ENCODE assay signal across 1 cellular context in genomic region chr7:141568227-141568626, GRCh38.
TF ChIP-seq lines count a peak whose summit lies in the region.

No MANE protein-coding gene starts in this region.

TF ChIP-seq in HepG2, 621 proteins besides CTCF, POLR2A, EP300 and RAD21:
- TF ChIP-seq MLX (CRISPR knock-in tag; IDR thresholded peaks at IDR 0.05) (no peak), IKZF1 (IDR thresholded peaks at IDR 0.05) (no peak), TFE3 (CRISPR knock-in tag; IDR thresholded peaks at IDR 0.05) (no peak), SIX1 (CRISPR knock-in tag; IDR thresholded peaks at IDR 0.05; ENCODE audit: borderline replicate concordance) (no peak), SMAD1 (CRISPR knock-in tag; IDR thresholded peaks at IDR 0.05; ENCODE audit: borderline replicate concordance, low read depth) (no peak), ZBTB43 (CRISPR knock-in tag; conservative IDR thresholded peaks at IDR 0.05) (no peak), ZNF567 (CRISPR knock-in tag; IDR thresholded peaks at IDR 0.05; ENCODE audit: borderline replicate concordance) (no peak), PHF21A (CRISPR knock-in tag; IDR thresholded peaks at IDR 0.05) (no peak), NR1H2 (CRISPR knock-in tag; IDR thresholded peaks at IDR 0.05; ENCODE audit: borderline replicate concordance, low read depth) (no peak), RBM39 (IDR thresholded peaks at IDR 0.05; ENCODE audit: low read depth, low read length, poor library complexity, severe bottlenecking) (no peak), TSC22D2 (CRISPR knock-in tag; IDR thresholded peaks at IDR 0.05; ENCODE audit: borderline replicate concordance) (no peak), ZNF337 (CRISPR knock-in tag; IDR thresholded peaks at IDR 0.05; ENCODE audit: borderline replicate concordance, low read depth) (no peak), ZNF772 (CRISPR knock-in tag; IDR thresholded peaks at IDR 0.05) (no peak), ZNF207 (IDR thresholded peaks at IDR 0.05; ENCODE audit: borderline replicate concordance) (no peak), RAD51 (IDR thresholded peaks at IDR 0.05; ENCODE audit: borderline replicate concordance) (no peak), ZSCAN31 (CRISPR knock-in tag; IDR thresholded peaks at IDR 0.05; ENCODE audit: low read depth) (no peak), TCF7L2 (IDR thresholded peaks at IDR 0.05; ENCODE audit: low read depth, low read length) (no peak), TOE1 (CRISPR knock-in tag; IDR thresholded peaks at IDR 0.05) (no peak)
- TF ChIP-seq, protein P1, sequence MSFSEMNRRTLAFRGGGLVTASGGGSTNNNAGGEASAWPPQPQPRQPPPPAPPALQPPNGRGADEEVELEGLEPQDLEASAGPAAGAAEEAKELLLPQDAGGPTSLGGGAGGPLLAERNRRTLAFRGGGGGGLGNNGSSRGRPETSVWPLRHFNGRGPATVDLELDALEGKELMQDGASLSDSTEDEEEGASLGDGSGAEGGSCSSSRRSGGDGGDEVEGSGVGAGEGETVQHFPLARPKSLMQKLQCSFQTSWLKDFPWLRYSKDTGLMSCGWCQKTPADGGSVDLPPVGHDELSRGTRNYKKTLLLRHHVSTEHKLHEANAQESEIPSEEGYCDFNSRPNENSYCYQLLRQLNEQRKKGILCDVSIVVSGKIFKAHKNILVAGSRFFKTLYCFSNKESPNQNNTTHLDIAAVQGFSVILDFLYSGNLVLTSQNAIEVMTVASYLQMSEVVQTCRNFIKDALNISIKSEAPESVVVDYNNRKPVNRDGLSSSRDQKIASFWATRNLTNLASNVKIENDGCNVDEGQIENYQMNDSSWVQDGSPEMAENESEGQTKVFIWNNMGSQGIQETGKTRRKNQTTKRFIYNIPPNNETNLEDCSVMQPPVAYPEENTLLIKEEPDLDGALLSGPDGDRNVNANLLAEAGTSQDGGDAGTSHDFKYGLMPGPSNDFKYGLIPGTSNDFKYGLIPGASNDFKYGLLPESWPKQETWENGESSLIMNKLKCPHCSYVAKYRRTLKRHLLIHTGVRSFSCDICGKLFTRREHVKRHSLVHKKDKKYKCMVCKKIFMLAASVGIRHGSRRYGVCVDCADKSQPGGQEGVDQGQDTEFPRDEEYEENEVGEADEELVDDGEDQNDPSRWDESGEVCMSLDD (CRISPR knock-in tag; IDR thresholded peaks at IDR 0.05; ENCODE audit: borderline replicate concordance) = no peak
- TF ChIP-seq, protein P2, sequence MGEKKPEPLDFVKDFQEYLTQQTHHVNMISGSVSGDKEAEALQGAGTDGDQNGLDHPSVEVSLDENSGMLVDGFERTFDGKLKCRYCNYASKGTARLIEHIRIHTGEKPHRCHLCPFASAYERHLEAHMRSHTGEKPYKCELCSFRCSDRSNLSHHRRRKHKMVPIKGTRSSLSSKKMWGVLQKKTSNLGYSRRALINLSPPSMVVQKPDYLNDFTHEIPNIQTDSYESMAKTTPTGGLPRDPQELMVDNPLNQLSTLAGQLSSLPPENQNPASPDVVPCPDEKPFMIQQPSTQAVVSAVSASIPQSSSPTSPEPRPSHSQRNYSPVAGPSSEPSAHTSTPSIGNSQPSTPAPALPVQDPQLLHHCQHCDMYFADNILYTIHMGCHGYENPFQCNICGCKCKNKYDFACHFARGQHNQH (CRISPR knock-in tag; IDR thresholded peaks at IDR 0.05) = no peak
